ENCODE assay signal across 1 cellular context in the genomic region with DNA sequence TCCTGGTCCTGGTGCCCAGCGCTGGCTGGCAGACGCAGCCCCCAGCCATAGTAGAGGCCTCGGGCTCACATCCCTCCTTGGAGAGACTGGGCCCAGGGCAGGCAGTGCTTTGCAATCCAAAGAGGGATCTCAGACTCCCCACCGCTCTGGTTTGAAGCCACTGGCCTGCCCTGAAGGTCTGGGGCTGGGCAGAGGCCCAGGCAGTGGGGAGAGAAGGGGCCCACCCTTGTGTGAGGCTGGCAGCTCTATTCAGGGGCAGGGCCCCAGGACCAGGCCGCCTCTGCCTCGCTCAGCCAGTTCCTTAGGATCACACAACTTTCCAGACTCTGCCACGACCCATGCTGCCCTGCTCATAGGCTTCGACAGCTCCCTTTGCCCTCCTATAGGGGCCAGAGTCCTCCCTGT.
TF ChIP-seq lines count a peak whose summit lies in the region.

No MANE protein-coding gene starts in this region.

TF ChIP-seq in GM23338, 12 proteins besides CTCF, POLR2A, EP300 and RAD21 (continued from another document):
- TF ChIP-seq, protein P1, sequence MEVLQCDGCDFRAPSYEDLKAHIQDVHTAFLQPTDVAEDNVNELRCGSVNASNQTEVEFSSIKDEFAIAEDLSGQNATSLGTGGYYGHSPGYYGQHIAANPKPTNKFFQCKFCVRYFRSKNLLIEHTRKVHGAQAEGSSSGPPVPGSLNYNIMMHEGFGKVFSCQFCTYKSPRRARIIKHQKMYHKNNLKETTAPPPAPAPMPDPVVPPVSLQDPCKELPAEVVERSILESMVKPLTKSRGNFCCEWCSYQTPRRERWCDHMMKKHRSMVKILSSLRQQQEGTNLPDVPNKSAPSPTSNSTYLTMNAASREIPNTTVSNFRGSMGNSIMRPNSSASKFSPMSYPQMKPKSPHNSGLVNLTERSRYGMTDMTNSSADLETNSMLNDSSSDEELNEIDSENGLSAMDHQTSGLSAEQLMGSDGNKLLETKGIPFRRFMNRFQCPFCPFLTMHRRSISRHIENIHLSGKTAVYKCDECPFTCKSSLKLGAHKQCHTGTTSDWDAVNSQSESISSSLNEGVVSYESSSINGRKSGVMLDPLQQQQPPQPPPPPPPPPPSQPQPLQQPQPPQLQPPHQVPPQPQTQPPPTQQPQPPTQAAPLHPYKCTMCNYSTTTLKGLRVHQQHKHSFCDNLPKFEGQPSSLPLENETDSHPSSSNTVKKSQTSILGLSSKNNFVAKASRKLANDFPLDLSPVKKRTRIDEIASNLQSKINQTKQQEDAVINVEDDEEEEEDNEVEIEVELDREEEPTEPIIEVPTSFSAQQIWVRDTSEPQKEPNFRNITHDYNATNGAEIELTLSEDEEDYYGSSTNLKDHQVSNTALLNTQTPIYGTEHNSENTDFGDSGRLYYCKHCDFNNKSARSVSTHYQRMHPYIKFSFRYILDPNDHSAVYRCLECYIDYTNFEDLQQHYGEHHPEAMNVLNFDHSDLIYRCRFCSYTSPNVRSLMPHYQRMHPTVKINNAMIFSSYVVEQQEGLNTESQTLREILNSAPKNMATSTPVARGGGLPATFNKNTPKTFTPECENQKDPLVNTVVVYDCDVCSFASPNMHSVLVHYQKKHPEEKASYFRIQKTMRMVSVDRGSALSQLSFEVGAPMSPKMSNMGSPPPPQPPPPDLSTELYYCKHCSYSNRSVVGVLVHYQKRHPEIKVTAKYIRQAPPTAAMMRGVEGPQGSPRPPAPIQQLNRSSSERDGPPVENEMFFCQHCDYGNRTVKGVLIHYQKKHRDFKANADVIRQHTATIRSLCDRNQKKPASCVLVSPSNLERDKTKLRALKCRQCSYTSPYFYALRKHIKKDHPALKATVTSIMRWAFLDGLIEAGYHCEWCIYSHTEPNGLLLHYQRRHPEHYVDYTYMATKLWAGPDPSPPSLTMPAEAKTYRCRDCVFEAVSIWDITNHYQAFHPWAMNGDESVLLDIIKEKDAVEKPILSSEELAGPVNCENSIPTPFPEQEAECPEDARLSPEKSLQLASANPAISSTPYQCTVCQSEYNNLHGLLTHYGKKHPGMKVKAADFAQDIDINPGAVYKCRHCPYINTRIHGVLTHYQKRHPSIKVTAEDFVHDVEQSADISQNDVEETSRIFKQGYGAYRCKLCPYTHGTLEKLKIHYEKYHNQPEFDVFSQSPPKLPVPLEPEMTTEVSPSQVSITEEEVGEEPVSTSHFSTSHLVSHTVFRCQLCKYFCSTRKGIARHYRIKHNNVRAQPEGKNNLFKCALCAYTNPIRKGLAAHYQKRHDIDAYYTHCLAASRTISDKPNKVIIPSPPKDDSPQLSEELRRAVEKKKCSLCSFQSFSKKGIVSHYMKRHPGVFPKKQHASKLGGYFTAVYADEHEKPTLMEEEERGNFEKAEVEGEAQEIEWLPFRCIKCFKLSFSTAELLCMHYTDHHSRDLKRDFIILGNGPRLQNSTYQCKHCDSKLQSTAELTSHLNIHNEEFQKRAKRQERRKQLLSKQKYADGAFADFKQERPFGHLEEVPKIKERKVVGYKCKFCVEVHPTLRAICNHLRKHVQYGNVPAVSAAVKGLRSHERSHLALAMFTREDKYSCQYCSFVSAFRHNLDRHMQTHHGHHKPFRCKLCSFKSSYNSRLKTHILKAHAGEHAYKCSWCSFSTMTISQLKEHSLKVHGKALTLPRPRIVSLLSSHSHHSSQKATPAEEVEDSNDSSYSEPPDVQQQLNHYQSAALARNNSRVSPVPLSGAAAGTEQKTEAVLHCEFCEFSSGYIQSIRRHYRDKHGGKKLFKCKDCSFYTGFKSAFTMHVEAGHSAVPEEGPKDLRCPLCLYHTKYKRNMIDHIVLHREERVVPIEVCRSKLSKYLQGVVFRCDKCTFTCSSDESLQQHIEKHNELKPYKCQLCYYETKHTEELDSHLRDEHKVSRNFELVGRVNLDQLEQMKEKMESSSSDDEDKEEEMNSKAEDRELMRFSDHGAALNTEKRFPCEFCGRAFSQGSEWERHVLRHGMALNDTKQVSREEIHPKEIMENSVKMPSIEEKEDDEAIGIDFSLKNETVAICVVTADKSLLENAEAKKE (CRISPR knock-in tag; IDR thresholded peaks at IDR 0.05) = no peak
- TF ChIP-seq EZH2phosphoT487 (IDR thresholded peaks at IDR 0.05; ENCODE audit: unreplicated experiment) (no peak), JUNB (IDR thresholded peaks at IDR 0.05; ENCODE audit: unreplicated experiment) (no peak), EZH2 (IDR thresholded peaks at IDR 0.05; ENCODE audit: low read depth, unreplicated experiment) (no peak), REST (IDR thresholded peaks at IDR 0.05; ENCODE audit: unreplicated experiment) (no peak)
TF ChIP-seq in GM23338: peak in this region for 0.
